ENCODE assay signal across 20 cellular contexts in genomic region chr9:137709411-137710101, GRCh38.
"Had no signal": no experiment of that assay in that cellular context is flagged by ENCODE, and none has a peak within 500 bp of the region (broad histone marks: within the 10 kb centered on the region; RNA-seq: fewer than 3 reads in every experiment).

No MANE protein-coding gene starts in this region.

- ATAC-seq: activated naive CD4-positive, alpha-beta T cell treated with anti-CD3 and anti-CD28 coated beads, Interleukin-2, amount 50 U/mL, for 72 hours; activated T-cell treated with anti-CD3 and anti-CD28 coated beads, Interleukin-2, amount 50 U/mL, for 72 hours; effector memory CD8-positive, alpha-beta T cell; heart left ventricle; left cardiac atrium; mucosa of descending colon; naive thymus-derived CD4-positive, alpha-beta T cell; sciatic nerve; stimulated activated naive CD8-positive, alpha-beta T cell treated with anti-CD3 and anti-CD28 coated beads, Interleukin-15, Interleukin-2, amounts not matched to agents 100 U/mL and 50 U/mL, for 24 hours; upper lobe of right lung had no signal

- H3K36me3 ChIP-seq: colonic mucosa had no signal

- H3K4me3 ChIP-seq: ascending aorta, colonic mucosa, dorsolateral prefrontal cortex, esophagus squamous epithelium, heart left ventricle, mucosa of descending colon, upper lobe of right lung had no signal

- H3K27me3 ChIP-seq: ascending aorta, colonic mucosa, dorsolateral prefrontal cortex, esophagus squamous epithelium, heart left ventricle, upper lobe of right lung had no signal

- DNase-seq: activated CD4-positive, alpha-beta memory T cell treated with anti-CD3 and anti-CD28 coated beads for 36 hours; activated CD4-positive, alpha-beta T cell treated with anti-CD3 and anti-CD28 coated beads for 48 hours; activated gamma-delta T cell treated with Interleukin-2 at 50 U/mL for 16 hours; activated T-cell treated with anti-CD3 and anti-CD28 coated beads, Interleukin-2, amount 50 U/mL, for 72 hours; colonic mucosa; dorsolateral prefrontal cortex; effector memory CD8-positive, alpha-beta T cell; esophagus squamous epithelium; heart left ventricle; islet precursor cell; left cardiac atrium; mucosa of descending colon; naive thymus-derived CD4-positive, alpha-beta T cell; small intestine; stimulated activated naive CD8-positive, alpha-beta T cell treated with anti-CD3 and anti-CD28 coated beads, Interleukin-15, Interleukin-2, amounts not matched to agents 100 U/mL and 50 U/mL, for 24 hours; T1000; upper lobe of right lung had no signal

- H3K27ac ChIP-seq: ascending aorta, colonic mucosa, esophagus squamous epithelium, heart left ventricle, upper lobe of right lung had no signal

- H3K9me3 ChIP-seq: ascending aorta, colonic mucosa, esophagus squamous epithelium, mucosa of descending colon, upper lobe of right lung had no signal

- H3K4me1 ChIP-seq: ascending aorta, colonic mucosa, upper lobe of right lung had no signal
